26 cellular contexts compared by ENCODE assay signal in the genomic region with DNA sequence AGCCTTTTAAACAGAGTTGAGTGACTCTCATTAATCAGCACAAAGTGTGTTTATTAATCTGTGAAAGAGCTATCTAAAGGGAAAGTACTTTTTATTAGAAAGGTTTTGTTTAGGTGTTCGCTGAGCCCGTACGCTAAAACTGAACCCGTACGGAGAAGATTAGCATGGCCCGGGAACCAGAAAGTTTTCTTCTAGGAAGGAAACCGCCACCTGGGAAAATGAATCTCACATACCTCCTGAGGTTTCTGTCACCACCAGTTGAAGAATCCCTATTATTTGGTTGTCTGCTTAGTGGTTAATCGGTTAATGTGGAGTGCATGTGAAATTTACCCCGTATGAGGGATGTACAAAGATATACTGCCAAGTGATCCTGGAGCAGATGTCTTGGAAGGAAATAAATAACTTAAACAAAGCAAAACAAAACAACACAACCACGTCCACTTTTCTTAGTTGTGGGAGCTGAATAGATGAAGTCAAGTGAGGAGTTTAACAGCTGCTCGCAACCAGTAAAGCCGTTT. TPM values are rescaled to one million over a fixed set of nuclear protein-coding genes. Genes with fewer than 3 reads are reported as not detected.
DNase-seq lines count a peak whose midpoint lies in the region; ATAC-seq and TF ChIP-seq lines count a peak whose summit lies in the region.
"Had no signal": no experiment of that assay in that cellular context is flagged by ENCODE, and none has a peak within 500 bp of the region (broad histone marks: within the 10 kb centered on the region; RNA-seq: fewer than 3 reads in every experiment).

No MANE protein-coding gene starts in this region.

- no peaks in the 10 kb centered on the region for H4K20me1 ChIP-seq in PC-3 (ENCODE audit: low read length)
- H4K20me1 ChIP-seq: BLaER1 treated with 17β-estradiol and CSF1 and Interleukin-3, amounts not matched to agents 10 nM and 100 nM had no signal

- H3K4me3 Mint-ChIP-seq in type B pancreatic cell, result peak overlapping the region; percentile 59

- H3K4me1 Mint-ChIP-seq in type B pancreatic cell (ENCODE audit: unreplicated experiment), result peaks cover 27% of the 10 kb centered on the region

- POLR2A ChIA-PET in PC-3 (lab: Charles Lee; ENCODE audit: unreplicated experiment), result no interaction called here

- no peaks in the 10 kb centered on the region for H3K9me3 ChIP-seq in PC-3 (ENCODE audit: low read length)
- H3K9me3 ChIP-seq: MG63, SJSA1 had no signal

- DNase-seq in PC-3 (no peak), left kidney (ENCODE audit: low read depth, low spot score) (peak; percentile 42), pons (ENCODE audit: low spot score) (peak; percentile 11), type B pancreatic cell (ENCODE audit: extremely low spot score, unreplicated experiment) (no peak), NCI-H2029 (lab: John Stamatoyannopoulos, UW) (no peak), kidney glomerular epithelial cell (lab: John Stamatoyannopoulos, UW) (no peak)
- DNase-seq in activated CD4-positive, alpha-beta T cell treated with anti-CD3 and anti-CD28 coated beads, Interleukin-2, amount 50 U/mL, for 4 hours, result no peak
- DNase-seq: CD4-positive, alpha-beta memory T cell; COR-L47; DMS53; H7; KG1; MG63; NCI-H1105 treated with DMSO at 0.1 percent for 48 hours; NCI-H146; NCI-H2029 treated with DMSO at 0.1 percent for 48 hours; NCI-H446 treated with DMSO at 0.1 percent for 48 hours; NCI-H526; NCI-H82; NK-92 treated with Interleukin-12 subunit alpha and Interleukin-12 subunit beta, amount 100 ng/mL, for 24 hours; PC-9 had no signal

- H2AFZ ChIP-seq in PC-3 (ENCODE audit: low read length), result no peak overlapping the region
- H2AFZ ChIP-seq: PC-9 had no signal

- H3K27me3 Mint-ChIP-seq in type B pancreatic cell, result peaks cover 78% of the 10 kb centered on the region

- peak overlapping the region; percentile 90 for H3K27ac ChIP-seq in PC-3 (ENCODE audit: low read length)
- H3K27ac ChIP-seq: BLaER1 treated with 17β-estradiol and CSF1 and Interleukin-3, amounts not matched to agents 10 nM and 100 nM; PC-9; SJSA1 had no signal

- H3K36me3 Mint-ChIP-seq in type B pancreatic cell, result peaks cover 18% of the 10 kb centered on the region

- CTCF ChIA-PET in PC-3 (lab: Charles Lee), result no interaction called here

- H3K4me2 ChIP-seq in PC-3 (ENCODE audit: low read length), result no peak overlapping the region
- H3K4me2 ChIP-seq: BLaER1 treated with 17β-estradiol and CSF1 and Interleukin-3, amounts not matched to agents 10 nM and 100 nM; PC-9 had no signal

- no TSS peak for BruUV-seq in PC-3 (replicated peaks; lab: Mats Ljungman, UMichigan)

- no peaks in the 10 kb centered on the region for H3K79me2 ChIP-seq in PC-3 (ENCODE audit: low read length)

- intact Hi-C loops in PC-3 (cut with micrococcal nuclease), result no loop called here

- H3K9me2 ChIP-seq in PC-3 (replicated peaks; ENCODE audit: low read length), result no peaks in the 10 kb centered on the region

- no peak for ATAC-seq in PC-3
- ATAC-seq: Right ventricle myocardium inferior had no signal

- H3F3A ChIP-seq in PC-3 (ENCODE audit: low read length, unreplicated experiment), result no peaks in the 10 kb centered on the region

- H3K9ac ChIP-seq in PC-3 (ENCODE audit: low read length), result peak overlapping the region; percentile 64
- H3K9ac ChIP-seq: BLaER1 treated with 17β-estradiol and CSF1 and Interleukin-3, amounts not matched to agents 10 nM and 100 nM had no signal

- H3K27ac Mint-ChIP-seq in type B pancreatic cell, result no peak overlapping the region
- H3K27ac Mint-ChIP-seq: CD4-positive, alpha-beta memory T cell had no signal

- H3K27me3 ChIP-seq in PC-3 (ENCODE audit: low read length), result no peaks in the 10 kb centered on the region
- H3K27me3 ChIP-seq: MG63, SJSA1 had no signal

- H3K4me3 ChIP-seq in PC-3 (ENCODE audit: low read length), result no peak overlapping the region
- H3K4me3 ChIP-seq: BLaER1 treated with 17β-estradiol and CSF1 and Interleukin-3, amounts not matched to agents 10 nM and 100 nM; MG63; PC-9; SJSA1 had no signal

- H3K9me3 Mint-ChIP-seq in type B pancreatic cell, result peaks cover 4% of the 10 kb centered on the region

- no peaks in the 10 kb centered on the region for H3K36me3 ChIP-seq in PC-3 (ENCODE audit: low read depth, low read length)
- H3K36me3 ChIP-seq: BLaER1 treated with 17β-estradiol and CSF1 and Interleukin-3, amounts not matched to agents 10 nM and 100 nM; MG63; SJSA1 had no signal

- no peak for TF ChIP-seq CTCF in PC-3 (conservative IDR thresholded peaks at IDR 0.05; ENCODE audit: low read depth, low read length)
- TF ChIP-seq CTCF in type B pancreatic cell (conservative IDR thresholded peaks at IDR 0.05), result no peak

- H3K4me1 ChIP-seq in PC-3 (ENCODE audit: insufficient read depth, low read length), result peaks cover 42% of the 10 kb centered on the region
- H3K4me1 ChIP-seq: BLaER1 treated with 17β-estradiol and CSF1 and Interleukin-3, amounts not matched to agents 10 nM and 100 nM; SJSA1 had no signal

RNA-seq across cellular contexts. Expression of gene DMRT2, which starts 3.8 kb away (rescaled TPM):
- total RNA-seq in PC-3 (2014; rRNA removed), result not detected in 2 replicates
- total RNA-seq in type B pancreatic cell (ENCODE audit: low replicate concordance), result 11.4 and 18.8 TPM in 2 replicates
- total RNA-seq: G401, H7, PC-9, Right ventricle myocardium inferior, RPMI7951, SJSA1 had no signal

Comparison
In these comparisons a context has a peak if more than half of its experiments do, and no peak if none do; other contexts are left out.
1. DNase-seq: peak in left kidney (single experiment) and pons (single experiment); none in PC-3 (single experiment), type B pancreatic cell (single experiment), NCI-H2029 (single experiment), activated CD4-positive, alpha-beta T cell treated with anti-CD3 and anti-CD28 coated beads, Interleukin-2, amount 50 U/mL, for 4 hours (0 of 2) and kidney glomerular epithelial cell (single experiment).
2. RNA of gene DMRT2, which starts 3.8 kb away (total RNA-seq): 11.4 to 18.8 TPM in type B pancreatic cell; not detected in PC-3; every median in the first group is over 10 times any median in the second.